18 cellular contexts compared by ENCODE assay signal in genomic region chr5:160616712-160617497, GRCh38.
"Had no signal": no experiment of that assay in that cellular context is flagged by ENCODE, and none has a peak within 500 bp of the region (broad histone marks: within the 10 kb centered on the region; RNA-seq: fewer than 3 reads in every experiment).

No MANE protein-coding gene starts in this region.

- ATAC-seq: activated CD4-positive, alpha-beta T cell treated with anti-CD3 and anti-CD28 coated beads for 36 hours; activated CD8-positive, alpha-beta T cell treated with anti-CD3 and anti-CD28 coated beads for 36 hours; lower lobe of right lung had no signal

- H3K27me3 ChIP-seq: dorsolateral prefrontal cortex, esophagus squamous epithelium, suprapubic skin, upper lobe of left lung had no signal

- H3K27ac ChIP-seq: dorsolateral prefrontal cortex, esophagus squamous epithelium, lower lobe of right lung, suprapubic skin, upper lobe of left lung, VCaP had no signal

- DNase-seq: activated CD4-positive, alpha-beta T cell treated with anti-CD3 and anti-CD28 coated beads for 36 hours; activated CD8-positive, alpha-beta memory T cell treated with anti-CD3 and anti-CD28 coated beads, Interleukin-2, amount 50 U/mL, for 4 hours; activated CD8-positive, alpha-beta T cell treated with anti-CD3 and anti-CD28 coated beads for 36 hours; activated naive CD8-positive, alpha-beta T cell treated with anti-CD3 and anti-CD28 coated beads, Interleukin-2, amount 10 ng/mL, durations not matched to agents 7 days and 5 days; aorta; dorsolateral prefrontal cortex; esophagus squamous epithelium; foreskin fibroblast; glutamatergic neuron; lower lobe of right lung; natural killer cell; occipital lobe; stimulated activated CD4-positive, alpha-beta T cell treated with anti-CD3 and anti-CD28 coated beads, Interleukin-12 subunit alpha, Interleukin-12 subunit beta, amount 100 ng/mL, for 4 hours; stimulated activated naive CD4-positive, alpha-beta T cell treated with Interleukin-2 at 50 U/mL for 16 hours; upper lobe of left lung had no signal

- H3K9me3 ChIP-seq: esophagus squamous epithelium, lower lobe of right lung, suprapubic skin, upper lobe of left lung had no signal

- H3K4me1 Mint-ChIP-seq: activated CD4-positive, alpha-beta T cell treated with anti-CD3 and anti-CD28 coated beads for 36 hours; activated naive CD8-positive, alpha-beta T cell treated with anti-CD3 and anti-CD28 coated beads, Interleukin-2, amount 10 ng/mL, durations not matched to agents 7 days and 5 days; natural killer cell had no signal

- H3K9me3 Mint-ChIP-seq: activated CD8-positive, alpha-beta T cell treated with anti-CD3 and anti-CD28 coated beads for 36 hours; activated naive CD8-positive, alpha-beta T cell treated with anti-CD3 and anti-CD28 coated beads, Interleukin-2, amount 10 ng/mL, durations not matched to agents 7 days and 5 days; natural killer cell; T-helper 2 cell treated with Interferon-gamma antibody and Interleukin-4, amounts not matched to agents 5 μg/mL and 100 μg/mL, for 36 hours had no signal

- H3K4me3 ChIP-seq: dorsolateral prefrontal cortex, esophagus squamous epithelium, lower lobe of right lung, suprapubic skin, upper lobe of left lung had no signal

- H3K4me3 Mint-ChIP-seq: activated CD4-positive, alpha-beta T cell treated with anti-CD3 and anti-CD28 coated beads for 36 hours; activated CD8-positive, alpha-beta T cell treated with anti-CD3 and anti-CD28 coated beads for 36 hours; activated naive CD8-positive, alpha-beta T cell treated with anti-CD3 and anti-CD28 coated beads, Interleukin-2, amount 10 ng/mL, durations not matched to agents 7 days and 5 days; natural killer cell; T-helper 2 cell treated with Interferon-gamma antibody and Interleukin-4, amounts not matched to agents 5 μg/mL and 100 μg/mL, for 36 hours had no signal

- H3K27me3 Mint-ChIP-seq: activated CD8-positive, alpha-beta T cell treated with anti-CD3 and anti-CD28 coated beads for 36 hours had no signal

- H3K36me3 ChIP-seq: lower lobe of right lung, suprapubic skin, upper lobe of left lung had no signal

- H3K36me3 Mint-ChIP-seq: activated naive CD8-positive, alpha-beta T cell treated with anti-CD3 and anti-CD28 coated beads, Interleukin-2, amount 10 ng/mL, durations not matched to agents 7 days and 5 days; natural killer cell had no signal

- H3K4me1 ChIP-seq: esophagus squamous epithelium, lower lobe of right lung, suprapubic skin, upper lobe of left lung had no signal

- H3K27ac Mint-ChIP-seq: activated CD4-positive, alpha-beta T cell treated with anti-CD3 and anti-CD28 coated beads for 36 hours; activated CD8-positive, alpha-beta T cell treated with anti-CD3 and anti-CD28 coated beads for 36 hours; activated naive CD8-positive, alpha-beta T cell treated with anti-CD3 and anti-CD28 coated beads, Interleukin-2, amount 10 ng/mL, durations not matched to agents 7 days and 5 days; natural killer cell; T-helper 2 cell treated with Interferon-gamma antibody and Interleukin-4, amounts not matched to agents 5 μg/mL and 100 μg/mL, for 36 hours had no signal
